ENCODE assay signal across 23 cellular contexts in genomic region chr3:42855547-42856380, GRCh38. TPM values are rescaled to one million over a fixed set of nuclear protein-coding genes. Genes with fewer than 3 reads are reported as not detected.
"Had no signal": no experiment of that assay in that cellular context is flagged by ENCODE, and none has a peak within 500 bp of the region (broad histone marks: within the 10 kb centered on the region; RNA-seq: fewer than 3 reads in every experiment).

No MANE protein-coding gene starts in this region.

- H3K27ac ChIP-seq: coronary artery, parathyroid adenoma, tibial nerve had no signal

- DNase-seq: activated CD4-positive, alpha-beta T cell treated with anti-CD3 and anti-CD28 coated beads, Interleukin-2, amount 50 U/mL, for 4 hours; activated CD4-positive, CD25-positive, alpha-beta regulatory T cell treated with anti-CD3 and anti-CD28 coated beads, Interleukin-2, amount 50 U/mL, for 72 hours; activated effector memory CD4-positive, alpha-beta T cell treated with Interleukin-2 at 50 U/mL for 16 hours; activated T-cell treated with anti-CD3 and anti-CD28 coated beads, Interleukin-2, amount 50 U/mL, for 4 hours; amniotic stem cell; central memory CD4-positive, alpha-beta T cell; effector memory CD4-positive, alpha-beta T cell; head of caudate nucleus; left cardiac atrium; mammary epithelial cell; mucosa of descending colon; naive thymus-derived CD8-positive, alpha-beta T cell; stimulated activated CD4-positive, alpha-beta T cell treated with anti-CD3 and anti-CD28 coated beads, Interleukin-15, amount 100 ng/mL, for 24 hours; stimulated activated CD4-positive, alpha-beta T cell treated with anti-CD3 and anti-CD28 coated beads, Interleukin-4, amount 100 ng/mL, for 1 hour; stimulated activated naive CD4-positive, alpha-beta T cell; T-helper 2 cell had no signal

- H2AFZ ChIP-seq: parathyroid adenoma had no signal

- H3K9me3 ChIP-seq: mucosa of descending colon had no signal

- H3K79me2 ChIP-seq: parathyroid adenoma had no signal

- H3K9ac ChIP-seq: parathyroid adenoma had no signal

- H3K4me1 ChIP-seq: parathyroid adenoma had no signal

- H3K27me3 ChIP-seq: tibial nerve had no signal

- H3K9me3 Mint-ChIP-seq: activated T-cell treated with anti-CD3 and anti-CD28 coated beads, Interleukin-2, amount 50 U/mL, for 4 hours had no signal

- H3K4me3 Mint-ChIP-seq: activated T-cell treated with anti-CD3 and anti-CD28 coated beads, Interleukin-2, amount 50 U/mL, for 4 hours; naive thymus-derived CD8-positive, alpha-beta T cell had no signal

- H3K27ac Mint-ChIP-seq: activated naive CD4-positive, alpha-beta T cell treated with anti-CD3 and anti-CD28 coated beads, Interleukin-2, amount 50 U/mL, for 72 hours had no signal

RNA-seq across cellular contexts. Expression of gene CYP8B1, which starts 19.9 kb away (rescaled TPM):
- total RNA-seq: activated naive CD4-positive, alpha-beta T cell treated with anti-CD3 and anti-CD28 coated beads, Interleukin-2, amount 50 U/mL, for 72 hours; frontal cortex; left cardiac atrium; mammary epithelial cell; mucosa of descending colon; naive thymus-derived CD8-positive, alpha-beta T cell; skeletal muscle tissue; subcutaneous adipose tissue; tibial nerve had no signal

RNA-seq across cellular contexts. Expression of gene ACKR2, which starts 46.5 kb away (rescaled TPM):
- total RNA-seq: frontal cortex had no signal
